ENCODE assay signal across 8 cellular contexts in genomic region chr7:2519119-2519930, GRCh38. TPM values are rescaled to one million over a fixed set of nuclear protein-coding genes. Genes with fewer than 3 reads are reported as not detected.
DNase-seq lines count a peak whose midpoint lies in the region; ATAC-seq and TF ChIP-seq lines count a peak whose summit lies in the region.

LFNG (plus strand) TSS chr7:2519774; CDS start chr7:2519862, 88 bp downstream.

- TF ChIP-seq CTCF in fibroblast of villous mesenchyme (IDR thresholded peaks at IDR 0.05; ENCODE audit: insufficient read depth, low read depth, low read length) (no peak), neural crest cell (conservative IDR thresholded peaks at IDR 0.05) (no peak)

- peaks cover 28% of the 10 kb centered on the region for H3K4me1 ChIP-seq in stomach smooth muscle (ENCODE audit: control insufficient read depth, insufficient read depth, low read length)

- H3K4me1 Mint-ChIP-seq in neural crest cell: peaks cover 48% of the 10 kb centered on the region

- peaks cover 31 to 45% of the 10 kb centered on the region in 2 donors for H3K27me3 ChIP-seq in stomach smooth muscle (ENCODE audit: control insufficient read depth in 1 of 2, insufficient read depth in 2 of 2, low read length in 2 of 2)

- H3K27me3 Mint-ChIP-seq in neural crest cell (ENCODE audit: low read depth): peaks cover 9% of the 10 kb centered on the region

- peak; percentile 69 for ATAC-seq in GM21825 (IDR thresholded peaks at IDR 0.05; ENCODE audit: unreplicated experiment)

- peak; percentile 39; the same call in 1 of the 2 replicates for TF ChIP-seq POLR2A in Raji (IDR thresholded peaks at IDR 0.05; ENCODE audit: insufficient read depth, low read depth, low read length)

- H3K27ac Mint-ChIP-seq in neural crest cell (ENCODE audit: unreplicated experiment): peak within 1 kb of the TSS; percentile 27

- peak; percentile 92 for DNase-seq in EL
- DNase-seq in Kasumi-1 (lab: John Stamatoyannopoulos, UW): peak; percentile 30 to 37
- peak; percentile 78 for DNase-seq in activated effector memory CD4-positive, alpha-beta T cell treated with Interleukin-2 at 50 U/mL for 16 hours
- DNase-seq in fibroblast of villous mesenchyme (ENCODE audit: low read depth): peak; percentile 87
- DNase-seq in neural crest cell (ENCODE audit: low read depth, low spot score): peak; percentile 71

- H3K36me3 ChIP-seq in stomach smooth muscle (ENCODE audit: control insufficient read depth in 2 of 2, insufficient read depth in 2 of 2, low read length in 2 of 2): no peaks in the 10 kb centered on the region

- H3K9me3 Mint-ChIP-seq in neural crest cell: no peaks in the 10 kb centered on the region

- no peak within 1 kb of the TSS for H3K27ac ChIP-seq in stomach smooth muscle (ENCODE audit: low read length)

- peak within 1 kb of the TSS in 1 of 2 donors; percentile 47 for H3K9ac ChIP-seq in stomach smooth muscle (ENCODE audit: low read length in 2 of 2)

- no peaks in the 10 kb centered on the region for H3K9me3 ChIP-seq in stomach smooth muscle (ENCODE audit: control insufficient read depth in 2 of 2, low read length in 2 of 2)

- H3K36me3 Mint-ChIP-seq in neural crest cell (ENCODE audit: low read depth): no peaks in the 10 kb centered on the region

- H3K4me3 ChIP-seq in fibroblast of villous mesenchyme (ENCODE audit: low read depth, low read length) (peak within 1 kb of the TSS; percentile 51), stomach smooth muscle (ENCODE audit: low read length in 2 of 2) (peak within 1 kb of the TSS; percentile 45 to 72)

- H3K4me3 Mint-ChIP-seq in neural crest cell: peak within 1 kb of the TSS; percentile 95

RNA-seq across cellular contexts. Expression of gene LFNG, which starts in this region (rescaled TPM):
- total RNA-seq in fibroblast of villous mesenchyme (7.4 and 10.8 TPM in 2 replicates), neural crest cell (39.0 and 44.9 TPM in 2 replicates)

Comparison
In these comparisons a context has a peak if more than half of its experiments do, and no peak if none do; other contexts are left out.
1. DNase-seq: peak in every context shown above with its lines; median percentile 92 in EL; 87 in fibroblast of villous mesenchyme; 78 in activated effector memory CD4-positive, alpha-beta T cell treated with Interleukin-2 at 50 U/mL for 16 hours; 71 in neural crest cell; 34 in Kasumi-1.